14 cellular contexts compared by ENCODE assay signal in the genomic region with DNA sequence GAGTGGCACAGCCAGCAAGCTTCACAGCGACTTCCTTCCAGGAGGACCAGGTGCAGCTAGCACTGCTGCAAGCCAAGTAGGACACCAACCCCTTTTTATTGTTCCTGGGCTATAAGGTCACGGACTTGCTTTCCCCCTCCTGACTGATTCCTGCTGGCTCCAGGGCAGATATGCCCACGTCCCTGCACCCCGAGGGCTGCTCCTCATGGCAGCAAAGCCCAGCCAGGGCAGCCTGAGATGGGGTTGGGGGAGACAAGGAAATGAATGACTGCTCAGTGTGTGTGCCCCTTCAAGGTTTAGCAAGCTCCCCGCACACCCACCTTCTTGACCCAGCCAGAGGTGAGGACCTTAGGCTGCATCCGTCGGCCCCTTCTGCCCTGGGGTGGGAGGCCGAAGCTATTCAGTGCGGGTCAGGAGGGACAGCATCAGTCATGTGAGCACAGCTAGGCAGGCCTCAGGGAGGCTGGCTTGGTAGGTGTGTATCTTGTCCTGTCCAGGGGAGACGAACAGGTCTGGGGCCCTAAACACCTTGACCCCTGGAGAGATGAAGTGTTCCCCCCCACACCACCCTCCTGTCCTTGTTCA.
DNase-seq lines count a peak whose midpoint lies in the region; FAIRE-seq and TF ChIP-seq lines count a peak whose summit lies in the region.
"Had no signal": no experiment of that assay in that cellular context is flagged by ENCODE, and none has a peak within 500 bp of the region (broad histone marks: within the 10 kb centered on the region; RNA-seq: fewer than 3 reads in every experiment).

No MANE protein-coding gene starts in this region.

- no peak overlapping the region for H4K8ac ChIP-seq in neuronal stem cell (ENCODE audit: low read depth, low read length)

- H3K9me3 ChIP-seq in BLaER1 treated with 17β-estradiol and CSF1 and Interleukin-3, amounts not matched to agents 10 nM and 100 nM (replicated peaks in 1 of 11) = peaks cover 19 to 26% (median 21%) of the 10 kb centered on the region in 11 experiments
- H3K9me3 ChIP-seq in neuronal stem cell (replicated peaks in 1 of 2; ENCODE audit: control insufficient read depth in 2 of 2, insufficient read depth in 1 of 2, low read depth in 1 of 2, low read length in 2 of 2) (peaks cover 5 to 21% of the 10 kb centered on the region in 2 donors), esophagus squamous epithelium (no peaks in the 10 kb centered on the region)

- WGBS in neuronal stem cell (ENCODE audit: extremely low coverage in 2 of 2, insufficient read length in 2 of 2, insufficient replicate concordance in 1 of 2), 2 donors = no CpG with 5 or more reads among the region's 10 CpGs
- 83 to 93% methylated on average over 3 to 10 of the region's 10 CpGs for WGBS in esophagus squamous epithelium, 2 donors

- no peak overlapping the region for H2BK5ac ChIP-seq in neuronal stem cell (ENCODE audit: low read length)

- intact Hi-C loops in esophagus squamous epithelium (cut with DNase I) = no loop called here

- H3K4ac ChIP-seq in neuronal stem cell (ENCODE audit: low read length) = no peak overlapping the region

- no peak overlapping the region for H2AK5ac ChIP-seq in neuronal stem cell (ENCODE audit: low read depth, low read length)

- peak overlapping the region in 7 of 11 experiments; percentile 2 to 84 (median 78); a peak in 9 of 22 replicates for H3K4me2 ChIP-seq in BLaER1 treated with 17β-estradiol and CSF1 and Interleukin-3, amounts not matched to agents 10 nM and 100 nM
- H3K4me2 ChIP-seq in neuronal stem cell (ENCODE audit: insufficient read depth, low read length, poor library complexity, severe bottlenecking) = no peak overlapping the region
- H3K4me2 ChIP-seq: GM23338 had no signal

- H3K14ac ChIP-seq in neuronal stem cell (ENCODE audit: low read length) = peak overlapping the region; percentile 83

- no peak overlapping the region for H2BK12ac ChIP-seq in neuronal stem cell (ENCODE audit: low read length)

- H3K9ac ChIP-seq in BLaER1 treated with 17β-estradiol and CSF1 and Interleukin-3, amounts not matched to agents 10 nM and 100 nM = no peak overlapping the region
- H3K9ac ChIP-seq in neuronal stem cell (ENCODE audit: low read depth, low read length, poor library complexity) = no peak overlapping the region

- FAIRE-seq in bronchial epithelial cell (lab: Jason Lieb, UNC) = peak; percentile 28
- FAIRE-seq: D721Med, GM12892 had no signal

- no peaks in the 10 kb centered on the region for H4K20me1 ChIP-seq in BLaER1 treated with 17β-estradiol and CSF1 and Interleukin-3, amounts not matched to agents 10 nM and 100 nM

- TF ChIP-seq CTCF in bronchial epithelial cell (IDR thresholded peaks at IDR 0.05; ENCODE audit: insufficient read depth, low read length, severe bottlenecking) (no peak), esophagus squamous epithelium (IDR thresholded peaks at IDR 0.05) (no peak)

- peak overlapping the region; percentile 21 for H3K23ac ChIP-seq in neuronal stem cell (ENCODE audit: low read depth, low read length, poor library complexity)

- no peak overlapping the region for H3K27ac ChIP-seq in BLaER1 treated with 17β-estradiol and CSF1 and Interleukin-3, amounts not matched to agents 10 nM and 100 nM
- H3K27ac ChIP-seq in neuronal stem cell (replicated peaks; ENCODE audit: low read length) (no peak overlapping the region), esophagus squamous epithelium (no peak overlapping the region)
- H3K27ac ChIP-seq: C4-2B had no signal

- no peak overlapping the region for H2AFZ ChIP-seq in neuronal stem cell (ENCODE audit: low read length)
- H2AFZ ChIP-seq: GM23338 had no signal

- H4K91ac ChIP-seq in neuronal stem cell (ENCODE audit: low read depth, low read length, poor library complexity) = no peak overlapping the region

- TF ChIP-seq POLR2A in esophagus squamous epithelium (IDR thresholded peaks at IDR 0.05) = no peak

- H3K4me1 ChIP-seq in BLaER1 treated with 17β-estradiol and CSF1 and Interleukin-3, amounts not matched to agents 10 nM and 100 nM = peaks cover 24 to 69% (median 65%) of the 10 kb centered on the region in 10 experiments
- H3K4me1 ChIP-seq in neuronal stem cell (ENCODE audit: control insufficient read depth in 2 of 2, insufficient read depth in 1 of 2, low read depth in 1 of 2, low read length in 2 of 2) = peaks cover 0 to 2% of the 10 kb centered on the region in 2 donors
- H3K4me1 ChIP-seq in esophagus squamous epithelium = peaks cover 0 to 21% (median 6%) of the 10 kb centered on the region in 3 donors
- H3K4me1 ChIP-seq: Caco-2 had no signal

- H2BK15ac ChIP-seq in neuronal stem cell (ENCODE audit: low read length) = no peak overlapping the region

- no peak overlapping the region for H2BK120ac ChIP-seq in neuronal stem cell (ENCODE audit: low read depth, low read length)

- DNase-seq in bronchial epithelial cell (ENCODE audit: low read depth) (no peak), neuronal stem cell (ENCODE audit: low spot score) (no peak), NCI-H1105 (lab: John Stamatoyannopoulos, UW) (no peak), esophagus squamous epithelium (lab: John Stamatoyannopoulos, UW) (no peak), NCI-H82 (lab: John Stamatoyannopoulos, UW) (no peak)
- DNase-seq: Caco-2; CD4-positive, alpha-beta T cell; H7; HFFc6 had no signal

- peaks cover 0 to 10% (median 0%) of the 10 kb centered on the region in 11 experiments; a peak in 5 of 22 replicates for H3K36me3 ChIP-seq in BLaER1 treated with 17β-estradiol and CSF1 and Interleukin-3, amounts not matched to agents 10 nM and 100 nM
- H3K36me3 ChIP-seq in bronchial epithelial cell (ENCODE audit: control insufficient read depth, insufficient read depth, low read length) (no peaks in the 10 kb centered on the region), neuronal stem cell (replicated peaks in 1 of 2; ENCODE audit: control insufficient read depth in 2 of 2, insufficient read depth in 2 of 2, low read length in 2 of 2) (no peaks in the 10 kb centered on the region), esophagus squamous epithelium (no peaks in the 10 kb centered on the region)

- H3K79me1 ChIP-seq in neuronal stem cell (ENCODE audit: low read depth, low read length) = no peaks in the 10 kb centered on the region

- peak overlapping the region; percentile 48 for H3K18ac ChIP-seq in neuronal stem cell (ENCODE audit: low read length)

- H3K27me3 ChIP-seq in BLaER1 treated with 17β-estradiol and CSF1 and Interleukin-3, amounts not matched to agents 10 nM and 100 nM = no peaks in the 10 kb centered on the region
- H3K27me3 ChIP-seq in bronchial epithelial cell (ENCODE audit: control insufficient read depth, insufficient read depth, low read length) (no peaks in the 10 kb centered on the region), neuronal stem cell (ENCODE audit: control insufficient read depth in 3 of 3, insufficient read depth in 3 of 3, low read depth in 1 of 3, low read length in 3 of 3) (no peaks in the 10 kb centered on the region), esophagus squamous epithelium (peaks cover 0 to 38% (median 0%) of the 10 kb centered on the region in 4 donors)

- H3K4me3 ChIP-seq in BLaER1 treated with 17β-estradiol and CSF1 and Interleukin-3, amounts not matched to agents 10 nM and 100 nM = no peak overlapping the region
- no peak overlapping the region for H3K4me3 ChIP-seq in bronchial epithelial cell (ENCODE audit: low read depth, low read length)
- H3K4me3 ChIP-seq in neuronal stem cell (ENCODE audit: low read length in 2 of 2) = no peak overlapping the region
- H3K4me3 ChIP-seq in esophagus squamous epithelium = no peak overlapping the region
- H3K4me3 ChIP-seq: GM23338 had no signal
